ENCODE assay signal across 8 cellular contexts in genomic region chr15:70140543-70141375, GRCh38. TPM values are rescaled to one million over a fixed set of nuclear protein-coding genes. Genes with fewer than 3 reads are reported as not detected.
A peak's percentile ranks its signal among the peaks of the same experiment; 100 is the strongest.
DNase-seq lines count a peak whose midpoint lies in the region; ATAC-seq and TF ChIP-seq lines count a peak whose summit lies in the region.

No MANE protein-coding gene starts in this region.

- no peak overlapping the region for H3K27ac ChIP-seq in smooth muscle cell (ENCODE audit: low read depth)

- DNase-seq in GM10248 (ENCODE audit: extremely low spot score) (peak; percentile 59), MV-4-11 (lab: John Stamatoyannopoulos, UW) (peak; percentile 73), left colon (no peak), type B pancreatic cell (ENCODE audit: extremely low spot score, unreplicated experiment) (no peak), NCI-H2227 (lab: John Stamatoyannopoulos, UW; ENCODE audit: unreplicated experiment) (no peak), smooth muscle cell (lab: John Stamatoyannopoulos, UW; ENCODE audit: unreplicated experiment) (no peak), RKO (ENCODE audit: low spot score) (no peak)

- WGBS in smooth muscle cell (ENCODE audit: low lambda C conversion rate): 50% methylated on average over 12 of the region's 12 CpGs

- no peaks in the 10 kb centered on the region for H3K9me3 ChIP-seq in smooth muscle cell (replicated peaks; ENCODE audit: low read depth)

- no peak overlapping the region for H3K9ac ChIP-seq in smooth muscle cell (ENCODE audit: low read depth)

- no peak overlapping the region for H2AFZ ChIP-seq in smooth muscle cell (ENCODE audit: low read depth)

- TF ChIP-seq CTCF in GM10248 (IDR thresholded peaks at IDR 0.05; ENCODE audit: control extremely low read depth, extremely low read depth, low read depth, missing control alignments) (no peak), type B pancreatic cell (conservative IDR thresholded peaks at IDR 0.05) (no peak), smooth muscle cell (IDR thresholded peaks at IDR 0.05; ENCODE audit: borderline replicate concordance, insufficient read depth, poor library complexity, severe bottlenecking) (no peak)

- POLR2A ChIA-PET in GM10248 (lab: Yijun Ruan, JAX): interaction anchor here (1.1 kb wide), 1 partner anchor 43 kb away, joined by 4 read pairs; the partner anchor contains the start of gene TLE3

- no peaks in the 10 kb centered on the region for H3K79me2 ChIP-seq in smooth muscle cell (ENCODE audit: low read depth)

- no peaks in the 10 kb centered on the region for H3K27me3 ChIP-seq in smooth muscle cell (ENCODE audit: low read depth)

- H4K20me1 ChIP-seq in smooth muscle cell (ENCODE audit: low read depth): no peaks in the 10 kb centered on the region

- peaks cover 35% of the 10 kb centered on the region for H3K4me1 Mint-ChIP-seq in activated naive CD8-positive, alpha-beta T cell (ENCODE audit: low read depth)
- H3K4me1 Mint-ChIP-seq in type B pancreatic cell (ENCODE audit: unreplicated experiment): peaks cover 58% of the 10 kb centered on the region

- no peak overlapping the region for H3K4me2 ChIP-seq in smooth muscle cell

- H3K9me3 Mint-ChIP-seq in activated naive CD8-positive, alpha-beta T cell (ENCODE audit: low read depth): no peaks in the 10 kb centered on the region
- H3K9me3 Mint-ChIP-seq in type B pancreatic cell: no peaks in the 10 kb centered on the region

- CTCF ChIA-PET in GM10248 (lab: Yijun Ruan, JAX): interaction anchor here (0.7 to 3.0 kb wide), 10 partner anchors 9 to 348 kb away, joined by 3 to 16 read pairs (median 4); no protein-coding TSS in a partner anchor

- no peaks in the 10 kb centered on the region for H3K36me3 Mint-ChIP-seq in activated naive CD8-positive, alpha-beta T cell
- no peaks in the 10 kb centered on the region for H3K36me3 Mint-ChIP-seq in type B pancreatic cell

- no peak overlapping the region for H3K4me3 ChIP-seq in smooth muscle cell

- H3K27ac Mint-ChIP-seq in activated naive CD8-positive, alpha-beta T cell: no peak overlapping the region
- peak overlapping the region; percentile 70 for H3K27ac Mint-ChIP-seq in type B pancreatic cell

- H3F3A ChIP-seq in smooth muscle cell (ENCODE audit: low read depth): peaks cover 5% of the 10 kb centered on the region

- peak overlapping the region; percentile 64 for H3K4me3 Mint-ChIP-seq in activated naive CD8-positive, alpha-beta T cell
- peak overlapping the region; percentile 47 for H3K4me3 Mint-ChIP-seq in type B pancreatic cell

- ATAC-seq in left colon: peak; percentile 48

- no peaks in the 10 kb centered on the region for H3K4me1 ChIP-seq in smooth muscle cell (ENCODE audit: low read depth)

- intact Hi-C loops in left colon (cut with DNase I, micrococcal nuclease): no loop called here

- no peaks in the 10 kb centered on the region for H3K36me3 ChIP-seq in smooth muscle cell (ENCODE audit: low read depth)

- H3K27me3 Mint-ChIP-seq in activated naive CD8-positive, alpha-beta T cell: peaks cover 2% of the 10 kb centered on the region
- H3K27me3 Mint-ChIP-seq in type B pancreatic cell: peaks cover 27% of the 10 kb centered on the region

RNA-seq across cellular contexts. Expression of gene TLE3, which starts 43.0 kb away (rescaled TPM):
- total RNA-seq in left colon (10 to 100 TPM; 51.2 to 79.7 TPM), type B pancreatic cell (ENCODE audit: low replicate concordance) (109 and 185 TPM in 2 replicates), smooth muscle cell (46.9 and 53.2 TPM in 2 replicates)
- 39.7 and 50.9 TPM in 2 replicates for polyA plus RNA-seq in smooth muscle cell

Comparison
In these comparisons a context has a peak if more than half of its experiments do, and no peak if none do; other contexts are left out.
1. DNase-seq: peak in GM10248 (single experiment) and MV-4-11 (single experiment); none in left colon (0 of 2), type B pancreatic cell (single experiment), NCI-H2227 (single experiment), smooth muscle cell (single experiment) and RKO (single experiment).